Comparison of ENCODE assay signal across 40 cellular contexts in the genomic region with DNA sequence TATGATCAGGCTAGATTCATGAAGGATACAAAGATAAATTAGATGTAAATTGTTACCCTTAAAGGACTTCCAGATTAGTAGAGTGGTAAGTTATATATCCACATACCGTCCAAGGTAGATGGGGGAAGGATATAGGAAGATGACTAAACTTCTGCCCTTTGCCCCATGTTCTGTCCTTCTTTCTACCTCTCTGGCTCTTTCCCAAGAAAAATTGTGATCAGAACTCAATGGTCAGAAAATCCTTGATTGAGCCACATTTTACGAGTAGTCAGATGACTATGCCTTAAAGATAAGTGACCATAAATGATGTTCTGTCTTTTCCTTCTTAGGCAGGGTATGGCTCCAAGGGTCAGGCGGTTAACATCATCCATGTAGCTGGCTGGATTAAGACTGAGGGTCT. TPM values are rescaled to one million over a fixed set of nuclear protein-coding genes. Genes with fewer than 3 reads are reported as not detected.
"Had no signal": no experiment of that assay in that cellular context is flagged by ENCODE, and none has a peak within 500 bp of the region (broad histone marks: within the 10 kb centered on the region; RNA-seq: fewer than 3 reads in every experiment).

No MANE protein-coding gene starts in this region.

- H3K36me3 Mint-ChIP-seq: activated naive CD4-positive, alpha-beta T cell treated with anti-CD3 and anti-CD28 coated beads, Interleukin-2, amount 10 ng/mL, durations not matched to agents 7 days and 5 days; activated naive CD8-positive, alpha-beta T cell; activated naive CD8-positive, alpha-beta T cell treated with anti-CD3 and anti-CD28 coated beads for 36 hours; activated naive CD8-positive, alpha-beta T cell treated with anti-CD3 and anti-CD28 coated beads, Interleukin-2, amount 10 ng/mL, durations not matched to agents 7 days and 5 days had no signal

- H3K4me3 ChIP-seq: adrenal gland, ascending aorta, body of pancreas, breast epithelium, cardiac muscle cell had no signal

- H3K4me1 ChIP-seq: adrenal gland, ascending aorta, breast epithelium had no signal

- H3K27me3 ChIP-seq: adrenal gland, ascending aorta, body of pancreas, breast epithelium had no signal

- H3K4me1 Mint-ChIP-seq: activated naive CD8-positive, alpha-beta T cell treated with anti-CD3 and anti-CD28 coated beads for 36 hours; activated naive CD8-positive, alpha-beta T cell treated with anti-CD3 and anti-CD28 coated beads, Interleukin-2, amount 50 U/mL, for 24 hours; central memory CD8-positive, alpha-beta T cell had no signal

- ATAC-seq: activated naive CD4-positive, alpha-beta T cell treated with anti-CD3 and anti-CD28 coated beads, Interleukin-2, amount 50 U/mL, for 72 hours; activated naive CD8-positive, alpha-beta T cell treated with anti-CD3 and anti-CD28 coated beads, Interleukin-2, amount 50 U/mL, for 24 hours; activated T-cell treated with anti-CD3 and anti-CD28 coated beads, Interleukin-2, amount 50 U/mL, for 4 hours; activated T-cell treated with anti-CD3 and anti-CD28 coated beads, Interleukin-2, amount 50 U/mL, for 72 hours; activated T-helper 17 cell treated with anti-CD3 and anti-CD28 coated beads, Interleukin-2, amount 50 U/mL, for 72 hours; body of pancreas had no signal

- DNase-seq: activated effector memory CD4-positive, alpha-beta T cell treated with anti-CD3 and anti-CD28 coated beads, Interleukin-2, amount 50 U/mL, for 16 hours; activated effector memory CD4-positive, alpha-beta T cell treated with Interleukin-2 at 50 U/mL for 16 hours; activated gamma-delta T cell; activated gamma-delta T cell treated with Interleukin-2 at 50 U/mL for 16 hours; activated naive CD4-positive, alpha-beta T cell; activated naive CD4-positive, alpha-beta T cell treated with anti-CD3 and anti-CD28 coated beads for 36 hours; activated naive CD4-positive, alpha-beta T cell treated with anti-CD3 and anti-CD28 coated beads, Interleukin-2, amount 10 ng/mL, durations not matched to agents 7 days and 5 days; activated naive CD4-positive, alpha-beta T cell treated with anti-CD3 and anti-CD28 coated beads, Interleukin-2, amount 50 U/mL, for 16 hours; activated naive CD4-positive, alpha-beta T cell treated with Interleukin-2 at 50 U/mL for 16 hours; activated naive CD8-positive, alpha-beta T cell treated with anti-CD3 and anti-CD28 coated beads for 36 hours; activated naive CD8-positive, alpha-beta T cell treated with anti-CD3 and anti-CD28 coated beads, Interleukin-2, amount 10 ng/mL, durations not matched to agents 7 days and 5 days; activated naive CD8-positive, alpha-beta T cell treated with anti-CD3 and anti-CD28 coated beads, Interleukin-2, amount 50 U/mL, for 24 hours; activated T-cell treated with anti-CD3 and anti-CD28 coated beads for 4 hours; activated T-cell treated with anti-CD3 and anti-CD28 coated beads, Interleukin-2, amount 50 U/mL, for 1 hour; activated T-cell treated with anti-CD3 and anti-CD28 coated beads, Interleukin-2, amount 50 U/mL, for 24 hours; activated T-cell treated with anti-CD3 and anti-CD28 coated beads, Interleukin-2, amount 50 U/mL, for 4 hours; activated T-cell treated with anti-CD3 and anti-CD28 coated beads, Interleukin-2, amount 50 U/mL, for 48 hours; activated T-cell treated with anti-CD3 and anti-CD28 coated beads, Interleukin-2, amount 50 U/mL, for 72 hours; adrenal gland; amniotic stem cell; amygdala; anterior cingulate cortex; aorta; body of pancreas; brain microvascular endothelial cell; caudate nucleus; central memory CD4-positive, alpha-beta T cell had no signal

- H3K36me3 ChIP-seq: adrenal gland, ascending aorta, brain microvascular endothelial cell, breast epithelium, cardiac muscle cell had no signal

- FAIRE-seq: astrocyte, bronchial epithelial cell had no signal

- H3K4me3 Mint-ChIP-seq: activated naive CD4-positive, alpha-beta T cell treated with anti-CD3 and anti-CD28 coated beads for 36 hours; activated naive CD4-positive, alpha-beta T cell treated with anti-CD3 and anti-CD28 coated beads, Interleukin-2, amount 10 ng/mL, durations not matched to agents 7 days and 5 days; activated naive CD4-positive, alpha-beta T cell treated with anti-CD3 and anti-CD28 coated beads, Interleukin-2, amount 50 U/mL, for 24 hours; activated naive CD8-positive, alpha-beta T cell; activated naive CD8-positive, alpha-beta T cell treated with anti-CD3 and anti-CD28 coated beads for 36 hours; activated naive CD8-positive, alpha-beta T cell treated with anti-CD3 and anti-CD28 coated beads, Interleukin-2, amount 10 ng/mL, durations not matched to agents 7 days and 5 days; activated naive CD8-positive, alpha-beta T cell treated with anti-CD3 and anti-CD28 coated beads, Interleukin-2, amount 50 U/mL, for 24 hours; activated T-cell treated with anti-CD3 and anti-CD28 coated beads, Interleukin-2, amount 50 U/mL, for 24 hours; activated T-cell treated with anti-CD3 and anti-CD28 coated beads, Interleukin-2, amount 50 U/mL, for 4 hours; activated T-cell treated with anti-CD3 and anti-CD28 coated beads, Interleukin-2, amount 50 U/mL, for 72 hours; activated T-helper 1 cell treated with anti-CD3 and anti-CD28 coated beads, Interleukin-12 subunit alpha, Interleukin-12 subunit beta, Interleukin-2, Interleukin-4 antibody, amounts not matched to agents 30 ng/mL and 10 ng/mL and 1 ng/mL, durations not matched to agents 14 hours and 24 hours and 36 hours; activated T-helper 17 cell treated with anti-CD3 and anti-CD28 coated beads, Interleukin-2, amount 50 U/mL, for 72 hours; central memory CD8-positive, alpha-beta T cell had no signal

- H3K27ac Mint-ChIP-seq: activated naive CD4-positive, alpha-beta T cell treated with anti-CD3 and anti-CD28 coated beads for 36 hours; activated naive CD4-positive, alpha-beta T cell treated with anti-CD3 and anti-CD28 coated beads, Interleukin-2, amount 10 ng/mL, durations not matched to agents 7 days and 5 days; activated naive CD4-positive, alpha-beta T cell treated with anti-CD3 and anti-CD28 coated beads, Interleukin-2, amount 50 U/mL, for 24 hours; activated naive CD4-positive, alpha-beta T cell treated with anti-CD3 and anti-CD28 coated beads, Interleukin-2, amount 50 U/mL, for 72 hours; activated naive CD8-positive, alpha-beta T cell; activated naive CD8-positive, alpha-beta T cell treated with anti-CD3 and anti-CD28 coated beads for 36 hours; activated naive CD8-positive, alpha-beta T cell treated with anti-CD3 and anti-CD28 coated beads, Interleukin-2, amount 10 ng/mL, durations not matched to agents 7 days and 5 days; activated naive CD8-positive, alpha-beta T cell treated with anti-CD3 and anti-CD28 coated beads, Interleukin-2, amount 50 U/mL, for 24 hours; activated T-cell treated with anti-CD3 and anti-CD28 coated beads, Interleukin-2, amount 50 U/mL, for 24 hours; activated T-cell treated with anti-CD3 and anti-CD28 coated beads, Interleukin-2, amount 50 U/mL, for 72 hours; activated T-helper 1 cell treated with anti-CD3 and anti-CD28 coated beads, Interleukin-12 subunit alpha, Interleukin-12 subunit beta, Interleukin-2, Interleukin-4 antibody, amounts not matched to agents 30 ng/mL and 10 ng/mL and 1 ng/mL, durations not matched to agents 14 hours and 24 hours and 36 hours; activated T-helper 17 cell treated with anti-CD3 and anti-CD28 coated beads, Interleukin-2, amount 50 U/mL, for 72 hours; activated T-helper 2 cell treated with anti-CD3 and anti-CD28 coated beads, Interferon-gamma antibody, Interleukin-2, Interleukin-4, amounts not matched to agents 10 μg/mL and 5 μg/mL and 100 μg/mL, durations not matched to agents 14 hours and 24 hours and 36 hours; brain had no signal

- H3K9me3 Mint-ChIP-seq: activated naive CD4-positive, alpha-beta T cell treated with anti-CD3 and anti-CD28 coated beads for 36 hours; activated naive CD4-positive, alpha-beta T cell treated with anti-CD3 and anti-CD28 coated beads, Interleukin-2, amount 10 ng/mL, durations not matched to agents 7 days and 5 days; activated naive CD8-positive, alpha-beta T cell treated with anti-CD3 and anti-CD28 coated beads for 36 hours; activated naive CD8-positive, alpha-beta T cell treated with anti-CD3 and anti-CD28 coated beads, Interleukin-2, amount 10 ng/mL, durations not matched to agents 7 days and 5 days; activated T-cell treated with anti-CD3 and anti-CD28 coated beads, Interleukin-2, amount 50 U/mL, for 24 hours; activated T-cell treated with anti-CD3 and anti-CD28 coated beads, Interleukin-2, amount 50 U/mL, for 4 hours; activated T-cell treated with anti-CD3 and anti-CD28 coated beads, Interleukin-2, amount 50 U/mL, for 72 hours; central memory CD8-positive, alpha-beta T cell had no signal

- H3K9me3 ChIP-seq: adrenal gland, ascending aorta, body of pancreas had no signal

- H3K27ac ChIP-seq: adrenal gland, ascending aorta, body of pancreas, brain microvascular endothelial cell, breast epithelium, cardiac muscle cell had no signal

RNA-seq across cellular contexts. Expression of a gene that starts 4.4 kb away (rescaled TPM):
- total RNA-seq: activated naive CD4-positive, alpha-beta T cell treated with anti-CD3 and anti-CD28 coated beads for 36 hours; activated naive CD4-positive, alpha-beta T cell treated with anti-CD3 and anti-CD28 coated beads, Interleukin-2, amount 50 U/mL, for 72 hours; activated naive CD8-positive, alpha-beta T cell treated with anti-CD3 and anti-CD28 coated beads for 36 hours; activated naive CD8-positive, alpha-beta T cell treated with anti-CD3 and anti-CD28 coated beads, Interleukin-2, amount 10 ng/mL, durations not matched to agents 7 days and 5 days; activated T-cell treated with anti-CD3 and anti-CD28 coated beads, Interleukin-2, amount 50 U/mL, for 72 hours; activated T-helper 1 cell treated with anti-CD3 and anti-CD28 coated beads, Interleukin-12 subunit alpha, Interleukin-12 subunit beta, Interleukin-2, Interleukin-4 antibody, amounts not matched to agents 30 ng/mL and 10 ng/mL and 1 ng/mL, durations not matched to agents 14 hours and 24 hours and 36 hours; activated T-helper 17 cell treated with anti-CD3 and anti-CD28 coated beads, Interleukin-2, amount 50 U/mL, for 72 hours; activated T-helper 2 cell treated with anti-CD3 and anti-CD28 coated beads, Interferon-gamma antibody, Interleukin-2, Interleukin-4, amounts not matched to agents 10 μg/mL and 5 μg/mL and 100 μg/mL, durations not matched to agents 14 hours and 24 hours and 36 hours; bronchial epithelial cell had no signal
